8 cellular contexts compared by ENCODE assay signal in genomic region chr1:167533851-167534300, GRCh38.
DNase-seq lines count a peak whose midpoint lies in the region; ATAC-seq and TF ChIP-seq lines count a peak whose summit lies in the region.

No MANE protein-coding gene starts in this region.

- ATAC-seq in HG02759 (IDR thresholded peaks at IDR 0.05; ENCODE audit: unreplicated experiment) (peak; percentile 72), GM21515 (IDR thresholded peaks at IDR 0.05; ENCODE audit: unreplicated experiment) (no peak)

- DNase-seq in NCI-H2196 treated with DMSO at 0.1 percent for 48 hours (lab: John Stamatoyannopoulos, UW; ENCODE audit: unreplicated experiment), result peak; percentile 44
- peak; percentile 18 to 52 (median 24) for DNase-seq in activated CD4-positive, CD25-positive, alpha-beta regulatory T cell (lab: John Stamatoyannopoulos, UW)
- DNase-seq in cerebellar cortex (ENCODE audit: low spot score), result peak; percentile 94
- peak; percentile 36 for DNase-seq in kidney glomerular epithelial cell (lab: John Stamatoyannopoulos, UW)
- DNase-seq in stimulated activated CD4-positive, alpha-beta T cell treated with anti-CD3 and anti-CD28 coated beads, Interleukin-4, amount 100 ng/mL, for 1 hour, result peak; percentile 61

- no peaks in the 10 kb centered on the region for H3K9me3 ChIP-seq in DOHH2 (ENCODE audit: control insufficient read depth, insufficient read depth, low read length)

- TF ChIP-seq CTCF in DOHH2 (IDR thresholded peaks at IDR 0.05; ENCODE audit: low read depth, low read length, poor library complexity, severe bottlenecking), result peak; percentile 95

- peaks cover 14% of the 10 kb centered on the region for H3K4me1 ChIP-seq in DOHH2 (ENCODE audit: control insufficient read depth, low read length)

- H3K79me2 ChIP-seq in DOHH2 (ENCODE audit: control insufficient read depth, low read length), result no peaks in the 10 kb centered on the region

- H3F3A ChIP-seq in DOHH2 (ENCODE audit: control insufficient read depth, insufficient read depth), result peaks cover 6% of the 10 kb centered on the region

- H3K4me2 ChIP-seq in DOHH2 (ENCODE audit: low read length), result no peak overlapping the region

- no peaks in the 10 kb centered on the region for H3K9me2 ChIP-seq in DOHH2 (replicated peaks; ENCODE audit: control insufficient read depth, low read length)

- no peaks in the 10 kb centered on the region for H4K20me1 ChIP-seq in DOHH2 (ENCODE audit: control insufficient read depth, insufficient read depth, low read depth, low read length)

- H3K27ac ChIP-seq in DOHH2 (ENCODE audit: low read depth, low read length), result no peak overlapping the region

- H3K4me3 ChIP-seq in DOHH2 (ENCODE audit: low read length), result no peak overlapping the region

- no peaks in the 10 kb centered on the region; the same call in 1 of the 2 replicates for H3K27me3 ChIP-seq in DOHH2 (ENCODE audit: control insufficient read depth, low read length)

- no peaks in the 10 kb centered on the region for H3K36me3 ChIP-seq in DOHH2 (ENCODE audit: control insufficient read depth, low read length)

Comparison
In these comparisons a context has a peak if more than half of its experiments do, and no peak if none do; other contexts are left out.
1. DNase-seq: peak in every context shown above with its lines; median percentile 94 in cerebellar cortex; 61 in stimulated activated CD4-positive, alpha-beta T cell treated with anti-CD3 and anti-CD28 coated beads, Interleukin-4, amount 100 ng/mL, for 1 hour; 44 in NCI-H2196 treated with DMSO at 0.1 percent for 48 hours; 36 in kidney glomerular epithelial cell; 24 in activated CD4-positive, CD25-positive, alpha-beta regulatory T cell.